ENCODE assay signal across 10 cellular contexts in genomic region chr13:39451301-39451700, GRCh38.
A peak's percentile ranks its signal among the peaks of the same experiment; 100 is the strongest.
DNase-seq lines count a peak whose midpoint lies in the region; ATAC-seq and TF ChIP-seq lines count a peak whose summit lies in the region.
"Had no signal": no experiment of that assay in that cellular context is flagged by ENCODE, and none has a peak within 500 bp of the region (broad histone marks: within the 10 kb centered on the region; RNA-seq: fewer than 3 reads in every experiment).

No MANE protein-coding gene starts in this region.

- no peak for ATAC-seq in GM21423 (IDR thresholded peaks at IDR 0.05; ENCODE audit: unreplicated experiment)

- no peaks in the 10 kb centered on the region for H4K20me1 ChIP-seq in BLaER1

- no peaks in the 10 kb centered on the region for H3K9me3 ChIP-seq in BLaER1
- H3K9me3 ChIP-seq: thyroid gland had no signal

- peak overlapping the region; percentile 79; the same call in 1 of the 2 replicates for H3K27ac ChIP-seq in BLaER1
- peak overlapping the region; percentile 35 for H3K27ac ChIP-seq in HL-60 (replicated peaks)

- no peak for TF ChIP-seq CTCF in HL-60 (IDR thresholded peaks at IDR 0.05; ENCODE audit: insufficient read depth, low read length)

- peaks cover 24% of the 10 kb centered on the region for H3K4me1 ChIP-seq in BLaER1

- H3K27me3 ChIP-seq in BLaER1 (no peaks in the 10 kb centered on the region), HL-60 (ENCODE audit: insufficient read depth, poor library complexity, severe bottlenecking) (no peaks in the 10 kb centered on the region)
- H3K27me3 ChIP-seq: thyroid gland had no signal

- no peak overlapping the region for H3K4me3 ChIP-seq in BLaER1
- no peak overlapping the region for H3K4me3 ChIP-seq in HL-60 (replicated peaks; ENCODE audit: insufficient read depth, low read length)
- H3K4me3 ChIP-seq: thyroid gland had no signal

- H3K9ac ChIP-seq in BLaER1 = no peak overlapping the region

- DNase-seq in HL-60 (ENCODE audit: low read depth in 1 of 2, low spot score in 1 of 2) (peak; percentile 29 to 68), OCI-M1 (lab: John Stamatoyannopoulos, UW) (peak; percentile 38), glomerular visceral epithelial cell (ENCODE audit: extremely low spot score) (peak; percentile 3)
- DNase-seq in activated CD4-positive, alpha-beta T cell treated with anti-CD3 and anti-CD28 coated beads for 4 hours = no peak
- DNase-seq in stimulated activated CD4-positive, alpha-beta T cell treated with anti-CD3 and anti-CD28 coated beads, Interleukin-15, amount 100 ng/mL, for 24 hours = no peak
- no peak for DNase-seq in activated CD4-positive, alpha-beta T cell treated with anti-CD3 and anti-CD28 coated beads for 1 hour
- DNase-seq: activated naive CD8-positive, alpha-beta T cell treated with anti-CD3 and anti-CD28 coated beads, Interleukin-2, amount 10 ng/mL, durations not matched to agents 7 days and 5 days had no signal

- H3K36me3 ChIP-seq in BLaER1 = no peaks in the 10 kb centered on the region
- H3K36me3 ChIP-seq: thyroid gland had no signal

- H3K4me2 ChIP-seq in BLaER1 = peak overlapping the region; percentile 55

Comparison
In these comparisons a context has a peak if more than half of its experiments do, and no peak if none do; other contexts are left out.
1. DNase-seq: peak in HL-60 (2 of 2), OCI-M1 (single experiment) and glomerular visceral epithelial cell (single experiment); none in activated CD4-positive, alpha-beta T cell treated with anti-CD3 and anti-CD28 coated beads for 4 hours (0 of 2), stimulated activated CD4-positive, alpha-beta T cell treated with anti-CD3 and anti-CD28 coated beads, Interleukin-15, amount 100 ng/mL, for 24 hours (single experiment) and activated CD4-positive, alpha-beta T cell treated with anti-CD3 and anti-CD28 coated beads for 1 hour (single experiment).